Comparison of ENCODE assay signal across 9 cellular contexts in the genomic region with DNA sequence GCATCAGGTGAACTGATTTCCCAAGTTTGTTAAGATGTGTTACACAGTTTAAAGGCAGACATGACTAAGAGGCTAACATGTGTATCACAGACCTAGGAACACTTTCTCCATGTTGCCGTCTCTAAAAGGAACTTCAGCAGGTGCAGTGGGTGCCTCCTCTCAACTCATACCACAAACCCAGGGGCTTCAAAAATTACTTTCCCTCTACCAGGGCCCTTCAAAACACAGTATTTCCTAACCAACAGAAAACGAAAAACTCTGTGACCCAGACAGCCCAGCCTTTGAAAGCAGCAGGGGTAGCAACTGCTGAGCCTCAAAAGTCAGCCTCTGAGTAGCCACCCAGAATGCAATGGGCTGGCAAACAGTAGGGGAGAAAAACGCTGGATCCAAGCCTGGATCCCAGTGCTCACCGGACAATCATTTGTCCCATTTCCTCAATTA. TPM values are rescaled to one million over a fixed set of nuclear protein-coding genes. Genes with fewer than 3 reads are reported as not detected.
A peak's percentile ranks its signal among the peaks of the same experiment; 100 is the strongest.
DNase-seq lines count a peak whose midpoint lies in the region; TF ChIP-seq lines count a peak whose summit lies in the region.
"Had no signal": no experiment of that assay in that cellular context is flagged by ENCODE, and none has a peak within 500 bp of the region (broad histone marks: within the 10 kb centered on the region; RNA-seq: fewer than 3 reads in every experiment).

No MANE protein-coding gene starts in this region.

- H2BK5ac ChIP-seq in trophoblast cell (ENCODE audit: low read depth, low read length, poor library complexity) = no peak overlapping the region

- no peak overlapping the region for H3K23ac ChIP-seq in trophoblast cell (ENCODE audit: low read length)

- H2AFZ ChIP-seq in trophoblast cell (ENCODE audit: insufficient read depth, low read length, poor library complexity) = no peak overlapping the region

- TF ChIP-seq CTCF in endothelial cell (IDR thresholded peaks at IDR 0.05; ENCODE audit: unreplicated experiment) = no peak
- no peak for TF ChIP-seq CTCF in GM20000 (IDR thresholded peaks at IDR 0.05; ENCODE audit: extremely low read depth, missing control alignments)

- H2AK5ac ChIP-seq in trophoblast cell (ENCODE audit: low read length) = no peak overlapping the region

- H3K79me2 ChIP-seq in trophoblast cell (ENCODE audit: control insufficient read depth, insufficient read depth, low read length, poor library complexity) = peaks cover 6% of the 10 kb centered on the region

- peak overlapping the region; percentile 42 for H3K27ac Mint-ChIP-seq in endothelial cell (ENCODE audit: unreplicated experiment)
- H3K27ac Mint-ChIP-seq: IgD-negative memory B cell had no signal

- H3K9me3 Mint-ChIP-seq in endothelial cell (ENCODE audit: unreplicated experiment) = no peaks in the 10 kb centered on the region
- H3K9me3 Mint-ChIP-seq: IgD-negative memory B cell had no signal

- no peaks in the 10 kb centered on the region for H3K27me3 ChIP-seq in trophoblast cell (ENCODE audit: insufficient read depth, low read length)

- no peak overlapping the region for H3K4me3 ChIP-seq in trophoblast cell (ENCODE audit: low read depth, low read length)

- H3K14ac ChIP-seq in trophoblast cell (ENCODE audit: low read length) = no peak overlapping the region

- peak overlapping the region; percentile 66 for H3K18ac ChIP-seq in trophoblast cell (ENCODE audit: low read length)

- WGBS in trophoblast cell (ENCODE audit: extremely low coverage, insufficient coverage, insufficient read length) = no CpG with 5 or more reads among the region's 4 CpGs

- H3K4me1 ChIP-seq in trophoblast cell (ENCODE audit: control insufficient read depth in 1 of 2, insufficient read depth in 2 of 2, low read length in 2 of 2) = peaks cover 14 to 16% of the 10 kb centered on the region in 2 experiments

- H2BK12ac ChIP-seq in trophoblast cell (ENCODE audit: low read length) = no peak overlapping the region

- H3K9me3 ChIP-seq in KOPT-K1 (ENCODE audit: insufficient read depth, low read length, poor library complexity, severe bottlenecking) = no peaks in the 10 kb centered on the region
- H3K9me3 ChIP-seq in trophoblast cell (ENCODE audit: insufficient read depth, low read depth, low read length) = no peaks in the 10 kb centered on the region

- no peak overlapping the region for H3K4me3 Mint-ChIP-seq in endothelial cell (ENCODE audit: unreplicated experiment)

- peak overlapping the region; percentile 82 for H3K4ac ChIP-seq in trophoblast cell (ENCODE audit: low read depth, low read length)

- peak; percentile 32 for DNase-seq in GM03348 (ENCODE audit: low spot score)
- no peak for DNase-seq in endothelial cell (ENCODE audit: low spot score)
- DNase-seq in trophoblast cell = no peak
- no peak for DNase-seq in mesenteric fat pad (ENCODE audit: low spot score)
- DNase-seq in GM20000 (ENCODE audit: low spot score) = no peak
- DNase-seq in activated effector memory CD4-positive, alpha-beta T cell treated with Interleukin-2 at 50 U/mL for 16 hours = no peak
- DNase-seq in NCI-H1092 (lab: John Stamatoyannopoulos, UW) = no peak

- H2BK120ac ChIP-seq in trophoblast cell (ENCODE audit: insufficient read depth, low read length, poor library complexity) = no peak overlapping the region

- peak overlapping the region; percentile 35 for H3K27ac ChIP-seq in KOPT-K1 (ENCODE audit: low read depth, low read length, poor library complexity, severe bottlenecking)
- H3K27ac ChIP-seq in trophoblast cell (ENCODE audit: low read depth, low read length) = no peak overlapping the region

- H3K27me3 Mint-ChIP-seq in endothelial cell (ENCODE audit: unreplicated experiment) = peaks cover 1% of the 10 kb centered on the region
- H3K27me3 Mint-ChIP-seq: IgD-negative memory B cell had no signal

- H3K79me1 ChIP-seq in trophoblast cell (ENCODE audit: low read length) = peaks cover 10% of the 10 kb centered on the region

- H3K36me3 Mint-ChIP-seq in endothelial cell (ENCODE audit: low read depth, unreplicated experiment) = peaks cover 16% of the 10 kb centered on the region
- H3K36me3 Mint-ChIP-seq: IgD-negative memory B cell had no signal

- no peak overlapping the region for H3K9ac ChIP-seq in trophoblast cell (ENCODE audit: low read length)

- H3K4me1 Mint-ChIP-seq in endothelial cell (ENCODE audit: unreplicated experiment) = peaks cover 48% of the 10 kb centered on the region

- no peaks in the 10 kb centered on the region for H3K36me3 ChIP-seq in KOPT-K1 (ENCODE audit: insufficient read depth, low read length)
- H3K36me3 ChIP-seq in trophoblast cell (ENCODE audit: control insufficient read depth in 1 of 2, insufficient read depth in 2 of 2, low read length in 2 of 2) = no peaks in the 10 kb centered on the region

- H4K91ac ChIP-seq in trophoblast cell (ENCODE audit: low read depth, low read length) = no peak overlapping the region

- H4K8ac ChIP-seq in trophoblast cell (ENCODE audit: low read depth, low read length) = no peak overlapping the region

- H4K12ac ChIP-seq in trophoblast cell (ENCODE audit: low read depth, low read length) = no peak overlapping the region

- H3K4me2 ChIP-seq in trophoblast cell (ENCODE audit: low read length) = no peak overlapping the region

RNA-seq across cellular contexts. Expression of gene B4GALT5, which starts 28.5 kb away (rescaled TPM):
- 115 TPM for total RNA-seq in endothelial cell (ENCODE audit: unreplicated experiment)
- 38.1 and 39.6 TPM in 2 replicates for polyA plus RNA-seq in trophoblast cell (2013)
- total RNA-seq in mesenteric fat pad = 54.2 TPM
